8 cellular contexts compared by ENCODE assay signal in the genomic region with DNA sequence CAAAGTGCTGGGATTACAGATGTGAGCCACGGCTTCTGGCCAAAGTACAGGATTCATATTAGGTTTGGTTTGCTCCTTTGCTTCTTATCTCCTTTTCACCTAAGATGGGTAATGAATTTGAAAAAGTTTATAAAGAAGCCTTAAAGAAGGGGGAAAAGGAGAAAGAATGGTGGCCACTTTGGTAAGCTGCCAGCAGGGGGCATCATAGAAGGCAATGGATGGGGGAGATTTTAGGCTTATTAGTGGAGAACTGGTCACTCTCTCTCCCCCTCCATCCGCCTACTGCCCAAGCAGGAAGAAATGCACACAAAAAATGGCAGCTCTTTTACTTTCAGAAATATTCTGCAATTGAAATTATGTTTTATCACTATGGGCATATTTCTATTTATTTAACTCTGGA. TPM values are rescaled to one million over a fixed set of nuclear protein-coding genes. Genes with fewer than 3 reads are reported as not detected.
DNase-seq lines count a peak whose midpoint lies in the region; ATAC-seq and TF ChIP-seq lines count a peak whose summit lies in the region.

No MANE protein-coding gene starts in this region.

- intact Hi-C loops in HCT116 (cut with micrococcal nuclease) (no loop called here), adrenal gland (cut with DNase I) (no loop called here)

- H3K4me1 ChIP-seq in HCT116 (ENCODE audit: control insufficient read depth in 1 of 2, insufficient read depth in 2 of 2, low read length in 2 of 2) (peaks cover 2 to 8% of the 10 kb centered on the region in 2 experiments), adrenal gland (replicated peaks in 1 of 2) (peaks cover 18 to 40% of the 10 kb centered on the region in 2 donors)

- H2AFZ ChIP-seq in HCT116 (ENCODE audit: low read depth, low read length, poor library complexity, severe bottlenecking) = no peak overlapping the region

- no peaks in the 10 kb centered on the region for H3K9me2 ChIP-seq in HCT116 (ENCODE audit: insufficient read depth)

- no peaks in the 10 kb centered on the region for H3K9me3 Mint-ChIP-seq in nephron

- H3K36me3 Mint-ChIP-seq in nephron (ENCODE audit: low read depth) = peaks cover 8% of the 10 kb centered on the region

- H3K4me3 ChIP-seq in HCT116 (replicated peaks in 1 of 2; ENCODE audit: low read depth in 1 of 2, low read length in 2 of 2) = no peak overlapping the region
- no peak overlapping the region for H3K4me3 ChIP-seq in adrenal gland

- CTCF ChIA-PET in HCT116 (lab: Charles Lee) = interaction anchor here (0.6 to 1.1 kb wide), 6 partner anchors 8 to 145 kb away, joined by 3 to 4 read pairs (median 3); no protein-coding TSS in a partner anchor

- DNase-seq in D341Med (ENCODE audit: low spot score) (peak; percentile 30), HCT116 (ENCODE audit: low read depth, low spot score) (no peak), adrenal gland (no peak), NCI-H1417 treated with DMSO at 0.1 percent for 48 hours (lab: John Stamatoyannopoulos, UW) (no peak), NCI-H510A treated with DMSO at 0.1 percent for 48 hours (lab: John Stamatoyannopoulos, UW) (no peak)

- no peak overlapping the region for H3K9ac ChIP-seq in HCT116 (ENCODE audit: low read length)

- BruUV-seq in HCT116 (replicated peaks; lab: Mats Ljungman, UMichigan) = no TSS peak

- no peak overlapping the region for H3K4me2 ChIP-seq in HCT116 (ENCODE audit: low read length)

- no peak overlapping the region for H3K4me3 Mint-ChIP-seq in nephron

- peak; percentile 68 for ATAC-seq in HCT116
- ATAC-seq in GM18519 (IDR thresholded peaks at IDR 0.05; ENCODE audit: low FRiP score, unreplicated experiment) = no peak
- no peak for ATAC-seq in HG02798 (IDR thresholded peaks at IDR 0.05; ENCODE audit: poor library complexity, unreplicated experiment)

- H3K9me3 ChIP-seq in HCT116 (ENCODE audit: control insufficient read depth in 1 of 2, insufficient read depth in 1 of 2, low read depth in 1 of 2, low read length in 2 of 2) (no peaks in the 10 kb centered on the region), adrenal gland (replicated peaks in 1 of 3) (no peaks in the 10 kb centered on the region)

- peak overlapping the region; percentile 62 to 85 (median 64) for H3K27ac Mint-ChIP-seq in nephron

- TF ChIP-seq CTCF in HCT116 (IDR thresholded peaks at IDR 0.05 in 2 of 3, conservative IDR thresholded peaks at IDR 0.05 in 1 of 3; ENCODE audit: borderline replicate concordance in 1 of 3, insufficient read depth in 1 of 3, low read depth in 2 of 3, low read length in 2 of 3) (peak; percentile 26 to 67 (median 66); a peak in 4 of 6 replicates), adrenal gland (IDR thresholded peaks at IDR 0.05) (peak in 4 of 6 experiments; percentile 18 to 24 (median 22)), nephron (IDR thresholded peaks at IDR 0.05; ENCODE audit: unreplicated experiment in 3 of 3) (peak in 2 of 3 experiments; percentile 29 to 36)

- peaks cover 33% of the 10 kb centered on the region for H3K4me1 Mint-ChIP-seq in nephron

- RAD21 ChIA-PET in HCT116 (lab: Charles Lee; ENCODE audit: low non-redundant PET in 1 of 2, low total read pairs in 2 of 2, uncharacterized antibody in 2 of 2, unreplicated experiment in 2 of 2) = no interaction called here

- H4K20me1 ChIP-seq in HCT116 (ENCODE audit: insufficient read depth) = no peaks in the 10 kb centered on the region

- H3K27me3 ChIP-seq in HCT116 (ENCODE audit: insufficient read depth, low read length) (no peaks in the 10 kb centered on the region), adrenal gland (no peaks in the 10 kb centered on the region)

- H3K36me3 ChIP-seq in HCT116 (ENCODE audit: control insufficient read depth in 1 of 2, insufficient read depth in 2 of 2, low read length in 2 of 2) (no peaks in the 10 kb centered on the region), adrenal gland (replicated peaks in 1 of 2) (peaks cover 0 to 3% of the 10 kb centered on the region in 2 donors)

- H3K27ac ChIP-seq in HCT116 (ENCODE audit: low read depth, low read length) = no peak overlapping the region
- no peak overlapping the region for H3K27ac ChIP-seq in adrenal gland

- POLR2A ChIA-PET in HCT116 (lab: Charles Lee) = no interaction called here

- no peak for TF ChIP-seq POLR2A in HCT116 (IDR thresholded peaks at IDR 0.05; ENCODE audit: borderline replicate concordance, extremely low read depth, insufficient read depth, insufficient read length)
- TF ChIP-seq POLR2A in adrenal gland (IDR thresholded peaks at IDR 0.05) = no peak

- peak; percentile 34 for TF ChIP-seq RAD21 in HCT116 (IDR thresholded peaks at IDR 0.05; ENCODE audit: low read depth)

- H3K79me2 ChIP-seq in HCT116 (ENCODE audit: insufficient read depth, low read length) = no peaks in the 10 kb centered on the region

- 96 to 99% (median 98%) methylated on average over 2 of the region's 2 CpGs for WGBS in adrenal gland, 4 donors

- no peaks in the 10 kb centered on the region for H3K27me3 Mint-ChIP-seq in nephron (ENCODE audit: low read depth)

TF ChIP-seq in HCT116, 20 proteins besides CTCF, POLR2A, EP300 and RAD21:
- TF ChIP-seq POLR2AphosphoS5 (IDR thresholded peaks at IDR 0.05; ENCODE audit: low read depth, low read length) (no peak), TCF7L2 (IDR thresholded peaks at IDR 0.05; ENCODE audit: borderline replicate concordance, extremely low read depth, insufficient read depth, insufficient read length) (no peak), ELF1 (IDR thresholded peaks at IDR 0.05; ENCODE audit: borderline replicate concordance, low read depth) (no peak), JUND (IDR thresholded peaks at IDR 0.05) (no peak), SP1 (IDR thresholded peaks at IDR 0.05; ENCODE audit: low read depth) (no peak), YY1 (IDR thresholded peaks at IDR 0.05; ENCODE audit: extremely low read depth, insufficient replicate concordance, low read depth, low read length) (no peak), EGR1 (IDR thresholded peaks at IDR 0.05; ENCODE audit: low read depth) (no peak), CEBPB (IDR thresholded peaks at IDR 0.05; ENCODE audit: low read depth) (no peak), SRF (IDR thresholded peaks at IDR 0.05; ENCODE audit: low read depth) (no peak), SIN3A (IDR thresholded peaks at IDR 0.05; ENCODE audit: low read depth) (no peak), EZH2phosphoT487 (IDR thresholded peaks at IDR 0.05; ENCODE audit: borderline replicate concordance) (no peak), FOSL1 (IDR thresholded peaks at IDR 0.05; ENCODE audit: low read depth) (no peak)
- TF ChIP-seq, protein P1, sequence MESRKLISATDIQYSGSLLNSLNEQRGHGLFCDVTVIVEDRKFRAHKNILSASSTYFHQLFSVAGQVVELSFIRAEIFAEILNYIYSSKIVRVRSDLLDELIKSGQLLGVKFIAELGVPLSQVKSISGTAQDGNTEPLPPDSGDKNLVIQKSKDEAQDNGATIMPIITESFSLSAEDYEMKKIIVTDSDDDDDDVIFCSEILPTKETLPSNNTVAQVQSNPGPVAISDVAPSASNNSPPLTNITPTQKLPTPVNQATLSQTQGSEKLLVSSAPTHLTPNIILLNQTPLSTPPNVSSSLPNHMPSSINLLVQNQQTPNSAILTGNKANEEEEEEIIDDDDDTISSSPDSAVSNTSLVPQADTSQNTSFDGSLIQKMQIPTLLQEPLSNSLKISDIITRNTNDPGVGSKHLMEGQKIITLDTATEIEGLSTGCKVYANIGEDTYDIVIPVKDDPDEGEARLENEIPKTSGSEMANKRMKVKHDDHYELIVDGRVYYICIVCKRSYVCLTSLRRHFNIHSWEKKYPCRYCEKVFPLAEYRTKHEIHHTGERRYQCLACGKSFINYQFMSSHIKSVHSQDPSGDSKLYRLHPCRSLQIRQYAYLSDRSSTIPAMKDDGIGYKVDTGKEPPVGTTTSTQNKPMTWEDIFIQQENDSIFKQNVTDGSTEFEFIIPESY (IDR thresholded peaks at IDR 0.05; ENCODE audit: extremely low read depth, insufficient replicate concordance, low read length) = no peak
- TF ChIP-seq, protein P2, sequence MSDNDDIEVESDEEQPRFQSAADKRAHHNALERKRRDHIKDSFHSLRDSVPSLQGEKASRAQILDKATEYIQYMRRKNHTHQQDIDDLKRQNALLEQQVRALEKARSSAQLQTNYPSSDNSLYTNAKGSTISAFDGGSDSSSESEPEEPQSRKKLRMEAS (IDR thresholded peaks at IDR 0.05) = no peak

RNA-seq across cellular contexts. Expression of a gene that starts 32.0 kb away (rescaled TPM):
- total RNA-seq in HCT116 (2021; ENCODE audit: unreplicated experiment) = 0.96 TPM
- polyA plus RNA-seq in HCT116 (2012) = 0.02 and 0.03 TPM in 2 replicates
- total RNA-seq in adrenal gland = 100 to 1,000 TPM in 6 of 8 donors, 10 to 100 TPM in 2; 49.7 to 201 (median 152) TPM
- 100 to 1,000 TPM in 1 of 3 donors, 10 to 100 TPM in 2; 57.6 to 143 (median 87.3) TPM for polyA plus RNA-seq in adrenal gland

Comparison
In these comparisons a context has a peak if more than half of its experiments do, and no peak if none do; other contexts are left out.
1. RNA of a gene that starts 32.0 kb away (total RNA-seq): 49.7 to 201 TPM in adrenal gland; 0.96 TPM in HCT116 (single experiment); every median in the first group is over 10 times any median in the second.
2. Peak in every context shown above with its lines, with median percentiles within 50 percentile points of each other: CTCF ChIP-seq.